Comparison of ENCODE assay signal across 21 cellular contexts in genomic region chr2:70242552-70242951, GRCh38. TPM values are rescaled to one million over a fixed set of nuclear protein-coding genes. Genes with fewer than 3 reads are reported as not detected.
DNase-seq lines count a peak whose midpoint lies in the region; ATAC-seq, FAIRE-seq and TF ChIP-seq lines count a peak whose summit lies in the region.
"Had no signal": no experiment of that assay in that cellular context is flagged by ENCODE, and none has a peak within 500 bp of the region (broad histone marks: within the 10 kb centered on the region; RNA-seq: fewer than 3 reads in every experiment).

No MANE protein-coding gene starts in this region.

- no peak for FAIRE-seq in astrocyte (lab: Jason Lieb, UNC)
- FAIRE-seq: A549, H54 had no signal

- peak overlapping the region; percentile 14 for H3K27ac Mint-ChIP-seq in activated naive CD4-positive, alpha-beta T cell treated with anti-CD3 and anti-CD28 coated beads, Interleukin-2, amount 50 U/mL, for 24 hours
- peak overlapping the region in 1 of 2 donors; percentile 44 for H3K27ac Mint-ChIP-seq in activated naive CD4-positive, alpha-beta T cell treated with anti-CD3 and anti-CD28 coated beads, Interleukin-2, amount 50 U/mL, for 72 hours
- H3K27ac Mint-ChIP-seq in astrocyte (ENCODE audit: unreplicated experiment): no peak overlapping the region
- no peak overlapping the region for H3K27ac Mint-ChIP-seq in neural crest cell (ENCODE audit: unreplicated experiment)
- no peak overlapping the region for H3K27ac Mint-ChIP-seq in stimulated activated memory B cell treated with anti-CD40 and anti-IgM and Interleukin-4, amounts not matched to agents 10 μg/mL and 1 μg/mL and 100 μg/mL, for 72 hours

- H3K27me3 ChIP-seq in astrocyte (ENCODE audit: insufficient read depth, low read length) (no peaks in the 10 kb centered on the region), vagina (no peaks in the 10 kb centered on the region)
- H3K27me3 ChIP-seq: ascending aorta had no signal

- TF ChIP-seq POLR2A in vagina (IDR thresholded peaks at IDR 0.05): no peak

- ATAC-seq in activated naive CD4-positive, alpha-beta T cell treated with anti-CD3 and anti-CD28 coated beads, Interleukin-2, amount 50 U/mL, for 72 hours: no peak
- no peak for ATAC-seq in stimulated activated memory B cell treated with anti-CD40 and anti-IgM and Interleukin-4, amounts not matched to agents 10 μg/mL and 1 μg/mL and 100 μg/mL, for 72 hours
- ATAC-seq: A549, mucosa of descending colon had no signal

- H3K4me1 ChIP-seq in astrocyte (ENCODE audit: insufficient read depth, low read length) (peaks cover 9% of the 10 kb centered on the region), vagina (peaks cover 66% of the 10 kb centered on the region)

- no peak for DNase-seq in activated naive CD4-positive, alpha-beta T cell treated with anti-CD3 and anti-CD28 coated beads, Interleukin-2, amount 50 U/mL, for 72 hours (ENCODE audit: low spot score in 2 of 2)
- DNase-seq in astrocyte (ENCODE audit: low read depth): no peak
- DNase-seq in neural crest cell (ENCODE audit: low read depth, low spot score): no peak
- no peak for DNase-seq in vagina (ENCODE audit: extremely low spot score in 2 of 2)
- DNase-seq: activated CD4-positive, CD25-positive, alpha-beta regulatory T cell treated with anti-CD3 and anti-CD28 coated beads, Interleukin-2, amount 50 U/mL, for 72 hours; activated CD8-positive, alpha-beta memory T cell treated with anti-CD3 and anti-CD28 coated beads, Interleukin-2, amount 50 U/mL, for 4 hours; activated gamma-delta T cell treated with Interleukin-2 at 50 U/mL for 16 hours; C1 segment of cervical spinal cord; GF-D8; left ventricle myocardium inferior; mucosa of descending colon; NCI-H1092; NCI-H2029 treated with DMSO at 0.1 percent for 48 hours; nucleus accumbens; RPMI8226; T1000 had no signal

- H2AFZ ChIP-seq in astrocyte (ENCODE audit: low read depth, low read length): no peak overlapping the region

- peaks cover 87% of the 10 kb centered on the region for H4K20me1 ChIP-seq in astrocyte (ENCODE audit: insufficient read depth, low read length)

- H3K4me3 Mint-ChIP-seq in activated naive CD4-positive, alpha-beta T cell treated with anti-CD3 and anti-CD28 coated beads, Interleukin-2, amount 50 U/mL, for 24 hours: no peak overlapping the region
- H3K4me3 Mint-ChIP-seq in astrocyte (ENCODE audit: unreplicated experiment) (peak overlapping the region; percentile 34), neural crest cell (peak overlapping the region; percentile 57)
- H3K4me3 Mint-ChIP-seq in stimulated activated memory B cell treated with anti-CD40 and anti-IgM and Interleukin-4, amounts not matched to agents 10 μg/mL and 1 μg/mL and 100 μg/mL, for 72 hours: no peak overlapping the region

- H3K9ac ChIP-seq in astrocyte (ENCODE audit: low read length): no peak overlapping the region

- peaks cover 62% of the 10 kb centered on the region for H3K4me1 Mint-ChIP-seq in activated naive CD4-positive, alpha-beta T cell treated with anti-CD3 and anti-CD28 coated beads, Interleukin-2, amount 50 U/mL, for 24 hours
- peaks cover 15% of the 10 kb centered on the region for H3K4me1 Mint-ChIP-seq in astrocyte (ENCODE audit: low read depth, unreplicated experiment)
- H3K4me1 Mint-ChIP-seq in neural crest cell: peaks cover 37% of the 10 kb centered on the region
- H3K4me1 Mint-ChIP-seq in stimulated activated memory B cell treated with anti-CD40 and anti-IgM and Interleukin-4, amounts not matched to agents 10 μg/mL and 1 μg/mL and 100 μg/mL, for 72 hours: peaks cover 43% of the 10 kb centered on the region

- TF ChIP-seq CTCF in astrocyte (IDR thresholded peaks at IDR 0.05; ENCODE audit: insufficient read depth, low read depth, low read length) (no peak), neural crest cell (conservative IDR thresholded peaks at IDR 0.05) (no peak), vagina (IDR thresholded peaks at IDR 0.05) (no peak)

- peaks cover 11% of the 10 kb centered on the region for H3K36me3 Mint-ChIP-seq in activated naive CD4-positive, alpha-beta T cell treated with anti-CD3 and anti-CD28 coated beads, Interleukin-2, amount 50 U/mL, for 24 hours
- peaks cover 13 to 31% of the 10 kb centered on the region in 2 donors for H3K36me3 Mint-ChIP-seq in activated naive CD4-positive, alpha-beta T cell treated with anti-CD3 and anti-CD28 coated beads, Interleukin-2, amount 50 U/mL, for 72 hours
- H3K36me3 Mint-ChIP-seq in astrocyte (ENCODE audit: low read depth, unreplicated experiment): peaks cover 3% of the 10 kb centered on the region
- H3K36me3 Mint-ChIP-seq in neural crest cell (ENCODE audit: low read depth): peaks cover 20% of the 10 kb centered on the region
- peaks cover 26% of the 10 kb centered on the region for H3K36me3 Mint-ChIP-seq in stimulated activated memory B cell treated with anti-CD40 and anti-IgM and Interleukin-4, amounts not matched to agents 10 μg/mL and 1 μg/mL and 100 μg/mL, for 72 hours

- H3K79me2 ChIP-seq in astrocyte (ENCODE audit: insufficient read depth, low read length): peaks cover 99% of the 10 kb centered on the region

- H3K27ac ChIP-seq in astrocyte (ENCODE audit: low read depth, low read length): no peak overlapping the region
- no peak overlapping the region for H3K27ac ChIP-seq in vagina
- H3K27ac ChIP-seq: A549, ascending aorta, left ventricle myocardium inferior had no signal

- H3K36me3 ChIP-seq in astrocyte (ENCODE audit: insufficient read depth, low read length): peaks cover 10% of the 10 kb centered on the region
- peaks cover 0 to 10% of the 10 kb centered on the region in 2 donors for H3K36me3 ChIP-seq in vagina

- no peaks in the 10 kb centered on the region for H3K9me3 Mint-ChIP-seq in activated naive CD4-positive, alpha-beta T cell treated with anti-CD3 and anti-CD28 coated beads, Interleukin-2, amount 50 U/mL, for 24 hours
- no peaks in the 10 kb centered on the region for H3K9me3 Mint-ChIP-seq in activated naive CD4-positive, alpha-beta T cell treated with anti-CD3 and anti-CD28 coated beads, Interleukin-2, amount 50 U/mL, for 72 hours
- H3K9me3 Mint-ChIP-seq in astrocyte (ENCODE audit: unreplicated experiment) (no peaks in the 10 kb centered on the region), neural crest cell (no peaks in the 10 kb centered on the region)
- no peaks in the 10 kb centered on the region for H3K9me3 Mint-ChIP-seq in stimulated activated memory B cell treated with anti-CD40 and anti-IgM and Interleukin-4, amounts not matched to agents 10 μg/mL and 1 μg/mL and 100 μg/mL, for 72 hours

- H3K9me3 ChIP-seq in astrocyte (ENCODE audit: insufficient read depth, low read depth, low read length): no peaks in the 10 kb centered on the region
- H3K9me3 ChIP-seq in vagina: no peaks in the 10 kb centered on the region
- H3K9me3 ChIP-seq: A549, ascending aorta, left ventricle myocardium inferior, mucosa of descending colon had no signal

- H3K27me3 Mint-ChIP-seq in activated naive CD4-positive, alpha-beta T cell treated with anti-CD3 and anti-CD28 coated beads, Interleukin-2, amount 50 U/mL, for 24 hours: no peaks in the 10 kb centered on the region
- H3K27me3 Mint-ChIP-seq in astrocyte (ENCODE audit: low read depth, unreplicated experiment) (no peaks in the 10 kb centered on the region), neural crest cell (ENCODE audit: low read depth) (no peaks in the 10 kb centered on the region)
- H3K27me3 Mint-ChIP-seq in stimulated activated memory B cell treated with anti-CD40 and anti-IgM and Interleukin-4, amounts not matched to agents 10 μg/mL and 1 μg/mL and 100 μg/mL, for 72 hours: no peaks in the 10 kb centered on the region

- intact Hi-C loops in vagina (cut with DNase I): no loop called here

- H3K4me3 ChIP-seq in astrocyte (ENCODE audit: insufficient read depth, low read depth, low read length) (no peak overlapping the region), vagina (no peak overlapping the region)
- H3K4me3 ChIP-seq: A549, left ventricle myocardium inferior, mucosa of descending colon had no signal

- H3K4me2 ChIP-seq in astrocyte (ENCODE audit: low read length): no peak overlapping the region
- H3K4me2 ChIP-seq: A549 had no signal

RNA-seq across cellular contexts. Expression of gene TIA1, which starts 5.9 kb away (rescaled TPM):
- total RNA-seq in activated naive CD4-positive, alpha-beta T cell treated with anti-CD3 and anti-CD28 coated beads, Interleukin-2, amount 50 U/mL, for 72 hours: 100 to 1,000 TPM; 108 to 116 TPM
- 104 and 112 TPM in 2 replicates for total RNA-seq in astrocyte
- 273 and 287 TPM in 2 replicates for total RNA-seq in neural crest cell
- 79.8 TPM for total RNA-seq in vagina

RNA-seq across cellular contexts. Expression of gene PCYOX1, which starts 15.4 kb away (rescaled TPM):
- total RNA-seq in activated naive CD4-positive, alpha-beta T cell treated with anti-CD3 and anti-CD28 coated beads, Interleukin-2, amount 50 U/mL, for 72 hours: 10 to 100 TPM; 13.7 to 20.2 TPM
- 93.5 and 94.0 TPM in 2 replicates for total RNA-seq in astrocyte
- 64.6 and 70.2 TPM in 2 replicates for total RNA-seq in neural crest cell
- total RNA-seq in vagina: 41.5 TPM

RNA-seq across cellular contexts. Expression of gene SNRPG, which starts 51.0 kb away (rescaled TPM):
- 100 to 1,000 TPM; 388 to 432 TPM for total RNA-seq in activated naive CD4-positive, alpha-beta T cell treated with anti-CD3 and anti-CD28 coated beads, Interleukin-2, amount 50 U/mL, for 72 hours
- 166 and 174 TPM in 2 replicates for total RNA-seq in astrocyte
- total RNA-seq in neural crest cell: 291 and 311 TPM in 2 replicates
- total RNA-seq in vagina: 71.7 TPM

RNA-seq across cellular contexts. Expression of gene C2orf42, which starts 51.7 kb away (rescaled TPM):
- total RNA-seq in activated naive CD4-positive, alpha-beta T cell treated with anti-CD3 and anti-CD28 coated beads, Interleukin-2, amount 50 U/mL, for 72 hours: 10 to 100 TPM; 17.5 to 36.0 TPM
- total RNA-seq in astrocyte (15.2 and 20.7 TPM in 2 replicates), neural crest cell (19.5 and 20.7 TPM in 2 replicates), vagina (17.4 TPM)

RNA-seq across cellular contexts. Expression of gene FAM136A, which starts 59.3 kb away (rescaled TPM):
- total RNA-seq in activated naive CD4-positive, alpha-beta T cell treated with anti-CD3 and anti-CD28 coated beads, Interleukin-2, amount 50 U/mL, for 72 hours: 10 to 100 TPM; 33.6 to 47.7 TPM
- total RNA-seq in astrocyte (32.0 and 32.8 TPM in 2 replicates), neural crest cell (76.9 and 79.1 TPM in 2 replicates), vagina (12.5 TPM)

Comparison
In these comparisons a context has a peak if more than half of its experiments do, and no peak if none do; other contexts are left out.
1. H3K4me3 Mint-ChIP-seq: peak in astrocyte (single experiment) and neural crest cell (single experiment); none in activated naive CD4-positive, alpha-beta T cell treated with anti-CD3 and anti-CD28 coated beads, Interleukin-2, amount 50 U/mL, for 24 hours (single experiment) and stimulated activated memory B cell treated with anti-CD40 and anti-IgM and Interleukin-4, amounts not matched to agents 10 μg/mL and 1 μg/mL and 100 μg/mL, for 72 hours (single experiment).